In genomic region chr2:215831296-215831913, GRCh38 we compare ENCODE assay signal across 8 cellular contexts.
DNase-seq lines count a peak whose midpoint lies in the region; ATAC-seq, FAIRE-seq and TF ChIP-seq lines count a peak whose summit lies in the region.
"Had no signal": no experiment of that assay in that cellular context is flagged by ENCODE, and none has a peak within 500 bp of the region (broad histone marks: within the 10 kb centered on the region; RNA-seq: fewer than 3 reads in every experiment).

No MANE protein-coding gene starts in this region.

- 36 to 53% (median 43%) methylated on average over 5 of the region's 5 CpGs for WGBS in spleen, 5 donors

- peak; percentile 79 for ATAC-seq in GM21447 (IDR thresholded peaks at IDR 0.05; ENCODE audit: unreplicated experiment)

- intact Hi-C loops in spleen (cut with DNase I; ENCODE audit: low total_unique reads), result no loop called here

- peaks cover 0 to 23% (median 1%) of the 10 kb centered on the region in 6 donors for H3K4me1 ChIP-seq in spleen

- FAIRE-seq in frontal cortex (lab: Jason Lieb, UNC) (no peak), urothelium cell line (lab: Jason Lieb, UNC) (no peak)

- no peaks in the 10 kb centered on the region for H3K27me3 ChIP-seq in spleen (replicated peaks in 1 of 7)

- H3K27ac ChIP-seq in spleen, result peak overlapping the region in 5 of 8 donors; percentile 2 to 52 (median 33)

- no peak for TF ChIP-seq POLR2A in spleen (IDR thresholded peaks at IDR 0.05)

- no peak overlapping the region for H3K4me3 ChIP-seq in fibroblast of villous mesenchyme (ENCODE audit: low read depth, low read length)
- no peak overlapping the region for H3K4me3 ChIP-seq in spleen

- H3K9me3 ChIP-seq in spleen, result no peaks in the 10 kb centered on the region

- TF ChIP-seq CTCF in fibroblast of villous mesenchyme (IDR thresholded peaks at IDR 0.05; ENCODE audit: insufficient read depth, low read depth, low read length) (no peak), spleen (IDR thresholded peaks at IDR 0.05 in 8 of 11, conservative IDR thresholded peaks at IDR 0.05 in 3 of 11) (no peak)

- in situ Hi-C loops in G401 (cut with HindIII; ENCODE audit: low sequenced_read_pairs), result no loop called here

- DNase-seq in NOMO-1 treated with dmso at 0.1 percent for 144 hours (lab: John Stamatoyannopoulos, UW; ENCODE audit: unreplicated experiment) (peak; percentile 24), fibroblast of villous mesenchyme (ENCODE audit: low read depth) (peak; percentile 84), spleen (no peak), frontal cortex (ENCODE audit: low spot score in 2 of 2) (no peak), G401 (ENCODE audit: low spot score) (no peak), urothelium cell line (ENCODE audit: low spot score) (no peak)
- DNase-seq: NCI-H526 had no signal

- H3K36me3 ChIP-seq in spleen, result no peaks in the 10 kb centered on the region

Comparison
In these comparisons a context has a peak if more than half of its experiments do, and no peak if none do; other contexts are left out.
1. DNase-seq: peak in NOMO-1 treated with dmso at 0.1 percent for 144 hours (single experiment) and fibroblast of villous mesenchyme (single experiment); none in spleen (single experiment), frontal cortex (0 of 2), G401 (single experiment) and urothelium cell line (single experiment).